ENCODE assay signal across 24 cellular contexts in genomic region chr1:172477216-172477615, GRCh38. TPM values are rescaled to one million over a fixed set of nuclear protein-coding genes. Genes with fewer than 3 reads are reported as not detected.
DNase-seq lines count a peak whose midpoint lies in the region; FAIRE-seq and TF ChIP-seq lines count a peak whose summit lies in the region.
"Had no signal": no experiment of that assay in that cellular context is flagged by ENCODE, and none has a peak within 500 bp of the region (broad histone marks: within the 10 kb centered on the region; RNA-seq: fewer than 3 reads in every experiment).

No MANE protein-coding gene starts in this region.

- no peak overlapping the region for H3K9ac ChIP-seq in astrocyte (ENCODE audit: low read length)
- peak overlapping the region; percentile 13 for H3K9ac ChIP-seq in keratinocyte (ENCODE audit: control insufficient read depth, extremely low read depth, insufficient read depth, low read length)

- intact Hi-C loops in MCF 10A (cut with micrococcal nuclease): no loop called here
- intact Hi-C loops in breast epithelium (cut with DNase I; ENCODE audit: low total_unique reads): no loop called here

- no peak overlapping the region for H3K27ac ChIP-seq in breast epithelium
- H3K27ac ChIP-seq in astrocyte (ENCODE audit: low read depth, low read length): no peak overlapping the region
- peak overlapping the region; percentile 93 for H3K27ac ChIP-seq in keratinocyte (ENCODE audit: control insufficient read depth, insufficient read depth, low read length)
- H3K27ac ChIP-seq: 22Rv1 had no signal

- no peak overlapping the region for H2AFZ ChIP-seq in astrocyte (ENCODE audit: low read depth, low read length)
- H2AFZ ChIP-seq in keratinocyte (ENCODE audit: control insufficient read depth, low read length): peak overlapping the region; percentile 55
- H2AFZ ChIP-seq: PC-9 had no signal

- H3K9me3 ChIP-seq in breast epithelium (no peaks in the 10 kb centered on the region), astrocyte (ENCODE audit: insufficient read depth, low read depth, low read length) (no peaks in the 10 kb centered on the region), keratinocyte (ENCODE audit: control insufficient read depth, low read depth, low read length) (no peaks in the 10 kb centered on the region)

- H3K4me1 Mint-ChIP-seq in MCF 10A (ENCODE audit: insufficient read depth, unreplicated experiment) (peaks cover 28% of the 10 kb centered on the region), astrocyte (ENCODE audit: low read depth, unreplicated experiment) (peaks cover 23% of the 10 kb centered on the region), type B pancreatic cell (ENCODE audit: unreplicated experiment) (peaks cover 10% of the 10 kb centered on the region)
- H3K4me1 Mint-ChIP-seq: CD8-positive, alpha-beta memory T cell had no signal

- no peak for TF ChIP-seq CTCF in MCF 10A (IDR thresholded peaks at IDR 0.05; ENCODE audit: unreplicated experiment)
- TF ChIP-seq CTCF in breast epithelium (IDR thresholded peaks at IDR 0.05): no peak
- no peak for TF ChIP-seq CTCF in astrocyte (IDR thresholded peaks at IDR 0.05; ENCODE audit: insufficient read depth, low read depth, low read length)
- TF ChIP-seq CTCF in keratinocyte (optimal IDR thresholded peaks at IDR 0.05 in 1 of 3, IDR thresholded peaks at IDR 0.05 in 1 of 3, conservative IDR thresholded peaks at IDR 0.05 in 1 of 3; ENCODE audit: extremely low read depth in 1 of 3, insufficient read depth in 2 of 3, low read length in 3 of 3): no peak
- no peak for TF ChIP-seq CTCF in type B pancreatic cell (conservative IDR thresholded peaks at IDR 0.05)

- no TSS peak for BruUV-seq in MCF 10A (replicated peaks; lab: Mats Ljungman, UMichigan)

- H3K9me3 Mint-ChIP-seq in MCF 10A (ENCODE audit: unreplicated experiment): no peaks in the 10 kb centered on the region
- H3K9me3 Mint-ChIP-seq in astrocyte (ENCODE audit: unreplicated experiment): no peaks in the 10 kb centered on the region
- H3K9me3 Mint-ChIP-seq in type B pancreatic cell: peaks cover 11% of the 10 kb centered on the region
- H3K9me3 Mint-ChIP-seq: CD8-positive, alpha-beta memory T cell had no signal

- CTCF ChIA-PET in MCF 10A (lab: Yijun Ruan, JAX): interaction anchor here (0.8 to 1.1 kb wide), 2 partner anchors 34 to 45 kb away, joined by 3 read pairs; no protein-coding TSS in a partner anchor

- DNase-seq in MCF 10A (ENCODE audit: unreplicated experiment): peak; percentile 32
- no peak for DNase-seq in breast epithelium (ENCODE audit: low spot score in 2 of 2)
- no peak for DNase-seq in astrocyte (ENCODE audit: low read depth)
- DNase-seq in keratinocyte (ENCODE audit: low read depth, low spot score): no peak
- no peak for DNase-seq in type B pancreatic cell (ENCODE audit: extremely low spot score, unreplicated experiment)
- no peak for DNase-seq in stimulated activated CD4-positive, alpha-beta T cell treated with anti-CD3 and anti-CD28 coated beads, Interleukin-12 subunit alpha, Interleukin-12 subunit beta, amount 100 ng/mL, for 4 hours
- DNase-seq in retina: no peak
- no peak for DNase-seq in RKO (ENCODE audit: low spot score)
- DNase-seq: ACHN; C1 segment of cervical spinal cord; CD8-positive, alpha-beta memory T cell; EL; GF-D8; Karpas-422; MM.1S; NCI-H1048; NCI-H1417 treated with DMSO at 0.1 percent for 48 hours; NCI-H187; NCI-H446; NCI-H526 had no signal

- no peak overlapping the region for H3K4me3 ChIP-seq in breast epithelium
- H3K4me3 ChIP-seq in astrocyte (ENCODE audit: insufficient read depth, low read depth, low read length): no peak overlapping the region
- peak overlapping the region in 1 of 3 experiments; percentile 7 for H3K4me3 ChIP-seq in keratinocyte (ENCODE audit: control insufficient read depth in 2 of 3, extremely low read depth in 1 of 3, insufficient read depth in 2 of 3, low read depth in 1 of 3, low read length in 3 of 3)
- H3K4me3 ChIP-seq: PC-9 had no signal

- dilution Hi-C loops in keratinocyte (cut with MboI; ENCODE audit: extremely low pct_ligation_motif_present, low sequenced_read_pairs): no loop called here

- H3K9me1 ChIP-seq in keratinocyte (ENCODE audit: control insufficient read depth, extremely low read depth, insufficient read depth, low read length): no peaks in the 10 kb centered on the region

- peaks cover under 1% of the 10 kb centered on the region for H3K27me3 Mint-ChIP-seq in MCF 10A (ENCODE audit: insufficient read depth, unreplicated experiment)
- no peaks in the 10 kb centered on the region for H3K27me3 Mint-ChIP-seq in astrocyte (ENCODE audit: low read depth, unreplicated experiment)
- H3K27me3 Mint-ChIP-seq in type B pancreatic cell: no peaks in the 10 kb centered on the region

- H3K36me3 ChIP-seq in breast epithelium: no peaks in the 10 kb centered on the region
- H3K36me3 ChIP-seq in astrocyte (ENCODE audit: insufficient read depth, low read length): no peaks in the 10 kb centered on the region
- no peaks in the 10 kb centered on the region for H3K36me3 ChIP-seq in keratinocyte (ENCODE audit: control insufficient read depth in 2 of 2, extremely low read depth in 1 of 2, insufficient read depth in 2 of 2, low read length in 2 of 2)

- no peaks in the 10 kb centered on the region for H3K79me2 ChIP-seq in astrocyte (ENCODE audit: insufficient read depth, low read length)
- H3K79me2 ChIP-seq in keratinocyte (ENCODE audit: control insufficient read depth, insufficient read depth, low read length): no peaks in the 10 kb centered on the region

- H3K27me3 ChIP-seq in breast epithelium: no peaks in the 10 kb centered on the region
- peaks cover 4% of the 10 kb centered on the region for H3K27me3 ChIP-seq in astrocyte (ENCODE audit: insufficient read depth, low read length)
- H3K27me3 ChIP-seq in keratinocyte (ENCODE audit: control insufficient read depth, extremely low read depth, insufficient read depth, low read length): no peaks in the 10 kb centered on the region

- H4K20me1 ChIP-seq in astrocyte (ENCODE audit: insufficient read depth, low read length): no peaks in the 10 kb centered on the region
- H4K20me1 ChIP-seq in keratinocyte (ENCODE audit: control insufficient read depth, extremely low read depth, insufficient read depth, low read length): no peaks in the 10 kb centered on the region

- no peaks in the 10 kb centered on the region for H3K36me3 Mint-ChIP-seq in MCF 10A (ENCODE audit: insufficient read depth, unreplicated experiment)
- no peaks in the 10 kb centered on the region for H3K36me3 Mint-ChIP-seq in astrocyte (ENCODE audit: low read depth, unreplicated experiment)
- no peaks in the 10 kb centered on the region for H3K36me3 Mint-ChIP-seq in type B pancreatic cell
- H3K36me3 Mint-ChIP-seq: CD8-positive, alpha-beta memory T cell had no signal

- TF ChIP-seq POLR2A in breast epithelium (IDR thresholded peaks at IDR 0.05): no peak

- POLR2A ChIA-PET in MCF 10A (lab: Yijun Ruan, JAX): no interaction called here

- H3K27ac Mint-ChIP-seq in MCF 10A (ENCODE audit: low read depth, unreplicated experiment): peak overlapping the region; percentile 84
- H3K27ac Mint-ChIP-seq in astrocyte (ENCODE audit: unreplicated experiment): peak overlapping the region; percentile 43
- peak overlapping the region; percentile 98 for H3K27ac Mint-ChIP-seq in type B pancreatic cell

- H3K4me1 ChIP-seq in breast epithelium (no peaks in the 10 kb centered on the region), astrocyte (ENCODE audit: insufficient read depth, low read length) (no peaks in the 10 kb centered on the region), keratinocyte (ENCODE audit: control insufficient read depth, extremely low read depth, insufficient read depth, low read length) (peaks cover 45% of the 10 kb centered on the region)

- no peak overlapping the region for H3K4me2 ChIP-seq in astrocyte (ENCODE audit: low read length)
- H3K4me2 ChIP-seq in keratinocyte (ENCODE audit: control insufficient read depth, extremely low read depth, insufficient read depth, low read depth, low read length): peak overlapping the region; percentile 11

- no peak overlapping the region for H3K4me3 Mint-ChIP-seq in MCF 10A (ENCODE audit: unreplicated experiment)
- no peak overlapping the region for H3K4me3 Mint-ChIP-seq in astrocyte (ENCODE audit: unreplicated experiment)
- H3K4me3 Mint-ChIP-seq in type B pancreatic cell: peak overlapping the region; percentile 26
- H3K4me3 Mint-ChIP-seq: CD8-positive, alpha-beta memory T cell had no signal

- no peak for FAIRE-seq in astrocyte (lab: Jason Lieb, UNC)
- peak; percentile 85 for FAIRE-seq in keratinocyte (lab: Jason Lieb, UNC)
- FAIRE-seq: GM19239, H1 had no signal

RNA-seq across cellular contexts. Expression of gene PIGC, which starts 33.3 kb away (rescaled TPM):
- 20.2 and 23.1 TPM in 2 replicates for total RNA-seq in MCF 10A (2022)
- total RNA-seq in breast epithelium: 10 to 100 TPM; 20.3 to 39.2 (median 29.3) TPM
- total RNA-seq in astrocyte: 17.8 and 19.5 TPM in 2 replicates
- polyA plus RNA-seq in keratinocyte: 18.0 to 21.6 TPM (median 21.2 TPM) in 3 replicates
- 9.7 TPM for polyA plus RNA-seq in keratinocyte (2011; ENCODE audit: low read depth)
- polyA plus RNA-seq in keratinocyte (2011; cell fraction: cytosol; rRNA removed): 15.0 and 18.9 TPM in 2 replicates
- polyA plus RNA-seq in keratinocyte (2011; cell fraction: nucleus; rRNA removed): 15.4 and 18.6 TPM in 2 replicates
- 14.1 and 18.1 TPM in 2 replicates for polyA plus RNA-seq in keratinocyte (2012; ENCODE audit: low replicate concordance)
- 15.8 to 19.0 TPM (median 16.6 TPM) in 3 replicates for polyA minus RNA-seq in keratinocyte
- polyA minus RNA-seq in keratinocyte (2011; cell fraction: cytosol; rRNA and poly(A)+ RNA removed): 8.6 TPM
- 5.6 and 6.9 TPM in 2 replicates for polyA minus RNA-seq in keratinocyte (2011; cell fraction: nucleus; rRNA and poly(A)+ RNA removed)
- 36.0 and 37.3 TPM in 2 replicates for total RNA-seq in type B pancreatic cell (ENCODE audit: low replicate concordance)

RNA-seq across cellular contexts. Expression of gene SUCO, which starts 55.7 kb away (rescaled TPM):
- total RNA-seq in MCF 10A (2022) (47.9 and 54.3 TPM in 2 replicates), breast epithelium (10 to 100 TPM; 29.6 to 70.8 (median 43.9) TPM), astrocyte (55.9 and 63.7 TPM in 2 replicates), type B pancreatic cell (ENCODE audit: low replicate concordance) (76.5 and 88.3 TPM in 2 replicates)
- polyA plus RNA-seq in keratinocyte: 8.3 to 13.8 TPM (median 11.2 TPM) in 3 replicates
- 57.4 TPM for polyA plus RNA-seq in keratinocyte (2011; ENCODE audit: low read depth)
- polyA plus RNA-seq in keratinocyte (2011; cell fraction: cytosol; rRNA removed): 3.6 and 7.6 TPM in 2 replicates
- polyA plus RNA-seq in keratinocyte (2011; cell fraction: nucleus; rRNA removed): 13.3 and 21.4 TPM in 2 replicates
- polyA plus RNA-seq in keratinocyte (2012; ENCODE audit: low replicate concordance): 10.2 and 13.5 TPM in 2 replicates
- polyA minus RNA-seq in keratinocyte: 3.2 to 21.3 TPM (median 15.4 TPM) in 3 replicates
- 8.8 TPM for polyA minus RNA-seq in keratinocyte (2011; cell fraction: cytosol; rRNA and poly(A)+ RNA removed)
- 24.3 and 38.9 TPM in 2 replicates for polyA minus RNA-seq in keratinocyte (2011; cell fraction: nucleus; rRNA and poly(A)+ RNA removed)

RNA-seq across cellular contexts. Expression of gene C1orf105, which starts 56.7 kb away (rescaled TPM):
- not detected in 2 replicates for total RNA-seq in MCF 10A (2022)
- total RNA-seq in breast epithelium: not detected
- total RNA-seq in astrocyte: not detected in 2 replicates
- polyA plus RNA-seq in keratinocyte: not detected in 3 replicates
- polyA plus RNA-seq in keratinocyte (2011; ENCODE audit: low read depth): not detected
- polyA plus RNA-seq in keratinocyte (2011; cell fraction: cytosol; rRNA removed): not detected in 2 replicates
- not detected in 2 replicates for polyA plus RNA-seq in keratinocyte (2011; cell fraction: nucleus; rRNA removed)
- not detected in 2 replicates for polyA plus RNA-seq in keratinocyte (2012; ENCODE audit: low replicate concordance)
- polyA minus RNA-seq in keratinocyte: not detected in 3 replicates
- polyA minus RNA-seq in keratinocyte (2011; cell fraction: cytosol; rRNA and poly(A)+ RNA removed): not detected
- not detected in 2 replicates for polyA minus RNA-seq in keratinocyte (2011; cell fraction: nucleus; rRNA and poly(A)+ RNA removed)
- total RNA-seq in type B pancreatic cell (ENCODE audit: low replicate concordance): 2.3 TPM in 1 of 2 replicates, not detected in the other
- total RNA-seq: CD8-positive, alpha-beta memory T cell; H1; PC-9 had no signal
- polyA plus RNA-seq: CD8-positive, alpha-beta memory T cell; H1 had no signal

Comparison
In these comparisons a context has a peak if more than half of its experiments do, and no peak if none do; other contexts are left out.
1. H3K27ac Mint-ChIP-seq: peak in every context shown above with its lines; median percentile 98 in type B pancreatic cell; 84 in MCF 10A; 43 in astrocyte.